ENCODE assay signal across 1 cellular context in genomic region chr12:124653169-124653931, GRCh38.
TF ChIP-seq lines count a peak whose summit lies in the region.

No MANE protein-coding gene starts in this region.

TF ChIP-seq in H1, 55 proteins besides CTCF, POLR2A, EP300 and RAD21 (continued from another document):
- TF ChIP-seq GABPA (IDR thresholded peaks at IDR 0.05; ENCODE audit: borderline replicate concordance, insufficient read depth, low read length) (no peak), TEAD4 (IDR thresholded peaks at IDR 0.05; ENCODE audit: low read depth, low read length) (no peak), ATF3 (IDR thresholded peaks at IDR 0.05; ENCODE audit: insufficient read depth, low read depth, low read length) (no peak), PHF8 (conservative IDR thresholded peaks at IDR 0.05; ENCODE audit: low read depth, low read length) (no peak), CEBPB (IDR thresholded peaks at IDR 0.05; ENCODE audit: low read depth, low read length) (no peak)
